In the genomic region with DNA sequence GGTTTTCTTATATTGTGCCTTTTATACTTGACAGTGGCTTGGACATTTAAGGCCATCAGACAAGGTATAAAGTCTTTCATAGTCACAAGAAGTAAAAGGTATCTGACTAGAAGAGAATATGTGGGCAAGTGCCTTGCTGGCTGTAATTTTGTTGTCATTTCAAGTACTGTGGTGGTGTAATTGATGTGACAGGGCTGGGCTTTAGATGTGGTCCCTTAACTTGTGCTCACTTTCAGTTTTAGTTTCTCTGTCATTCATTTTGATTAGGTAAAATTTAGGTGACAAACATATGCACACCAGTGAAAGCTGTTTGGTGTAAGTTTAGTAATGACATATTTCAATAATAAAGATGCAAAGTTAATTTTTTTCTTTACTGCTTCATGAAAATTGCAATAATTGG, we compare ENCODE assay signal across 10 cellular contexts. TPM values are rescaled to one million over a fixed set of nuclear protein-coding genes. Genes with fewer than 3 reads are reported as not detected.
A peak's percentile ranks its signal among the peaks of the same experiment; 100 is the strongest.
DNase-seq lines count a peak whose midpoint lies in the region; ATAC-seq lines count a peak whose summit lies in the region.
"Had no signal": no experiment of that assay in that cellular context is flagged by ENCODE, and none has a peak within 500 bp of the region (broad histone marks: within the 10 kb centered on the region; RNA-seq: fewer than 3 reads in every experiment).

No MANE protein-coding gene starts in this region.

- H3K4me1 Mint-ChIP-seq in activated CD4-positive, alpha-beta T cell treated with anti-CD3 and anti-CD28 coated beads, Interleukin-2, amount 10 ng/mL, durations not matched to agents 24 days and 14 days, result peaks cover 16% of the 10 kb centered on the region
- no peaks in the 10 kb centered on the region for H3K4me1 Mint-ChIP-seq in memory B cell

- no peaks in the 10 kb centered on the region for H3K27me3 Mint-ChIP-seq in activated CD4-positive, alpha-beta T cell treated with anti-CD3 and anti-CD28 coated beads, Interleukin-2, amount 10 ng/mL, durations not matched to agents 24 days and 14 days
- H3K27me3 Mint-ChIP-seq in memory B cell, result no peaks in the 10 kb centered on the region

- H3K9me3 Mint-ChIP-seq in activated CD4-positive, alpha-beta T cell treated with anti-CD3 and anti-CD28 coated beads, Interleukin-2, amount 10 ng/mL, durations not matched to agents 24 days and 14 days, result no peaks in the 10 kb centered on the region
- no peaks in the 10 kb centered on the region for H3K9me3 Mint-ChIP-seq in memory B cell

- DNase-seq in activated CD4-positive, alpha-beta T cell treated with anti-CD3 and anti-CD28 coated beads, Interleukin-2, amount 10 ng/mL, durations not matched to agents 24 days and 14 days, result peak; percentile 83
- DNase-seq in activated CD4-positive, alpha-beta T cell treated with anti-CD3 and anti-CD28 coated beads, Interleukin-2, amount 50 U/mL, for 1 hour, result no peak
- DNase-seq in memory B cell (ENCODE audit: low spot score in 2 of 2), result no peak
- DNase-seq in posterior vena cava (ENCODE audit: low spot score), result no peak
- no peak for DNase-seq in left cardiac atrium
- no peak for DNase-seq in cortex of kidney (lab: John Stamatoyannopoulos, UW)
- DNase-seq: NCI-H2107, WERI-Rb-1 had no signal

- peak overlapping the region; percentile 25 for H3K4me3 Mint-ChIP-seq in activated CD4-positive, alpha-beta T cell treated with anti-CD3 and anti-CD28 coated beads, Interleukin-2, amount 10 ng/mL, durations not matched to agents 24 days and 14 days
- no peak overlapping the region for H3K4me3 Mint-ChIP-seq in memory B cell

- no peak overlapping the region for H3K27ac Mint-ChIP-seq in activated CD4-positive, alpha-beta T cell treated with anti-CD3 and anti-CD28 coated beads, Interleukin-2, amount 10 ng/mL, durations not matched to agents 24 days and 14 days
- H3K27ac Mint-ChIP-seq in memory B cell, result no peak overlapping the region

- intact Hi-C loops in activated CD4-positive, alpha-beta T cell treated with anti-CD3 and anti-CD28 coated beads, Interleukin-2, amount 10 ng/mL, durations not matched to agents 24 days and 14 days (cut with micrococcal nuclease), result loop anchor here (2.0 kb wide), 1 partner anchor 76 kb away; a partner anchor contains a TSS
- intact Hi-C loops in posterior vena cava (cut with DNase I), result no loop called here
- intact Hi-C loops in left cardiac atrium (cut with DNase I), result no loop called here

- H3K36me3 Mint-ChIP-seq in activated CD4-positive, alpha-beta T cell treated with anti-CD3 and anti-CD28 coated beads, Interleukin-2, amount 10 ng/mL, durations not matched to agents 24 days and 14 days (ENCODE audit: low read depth), result peaks cover 14% of the 10 kb centered on the region
- H3K36me3 Mint-ChIP-seq in memory B cell, result peaks cover 2% of the 10 kb centered on the region

- ATAC-seq in GM21737 (IDR thresholded peaks at IDR 0.05; ENCODE audit: unreplicated experiment), result peak; percentile 77
- ATAC-seq in HG03442 (IDR thresholded peaks at IDR 0.05; ENCODE audit: unreplicated experiment), result peak; percentile 75
- peak; percentile 27 for ATAC-seq in memory B cell (ENCODE audit: low read depth)
- no peak for ATAC-seq in left cardiac atrium

RNA-seq across cellular contexts. Expression of a gene that starts 31.2 kb away (rescaled TPM):
- total RNA-seq in activated CD4-positive, alpha-beta T cell treated with anti-CD3 and anti-CD28 coated beads, Interleukin-2, amount 10 ng/mL, durations not matched to agents 24 days and 14 days, result 0.16 TPM in 1 of 2 replicates, not detected in the other
- total RNA-seq in posterior vena cava (not detected), left cardiac atrium (not detected)

Comparison
In these comparisons a context has a peak if more than half of its experiments do, and no peak if none do; other contexts are left out.
1. ATAC-seq: peak in GM21737 (single experiment), HG03442 (single experiment) and memory B cell (single experiment); none in left cardiac atrium (0 of 2).